In genomic region chr13:73970413-73971055, GRCh38 we compare ENCODE assay signal across 1 cellular context.
TF ChIP-seq lines count a peak whose summit lies in the region.

No MANE protein-coding gene starts in this region.

TF ChIP-seq in HepG2, 621 proteins besides CTCF, POLR2A, EP300 and RAD21:
- TF ChIP-seq ZNF367 (CRISPR knock-in tag; IDR thresholded peaks at IDR 0.05; ENCODE audit: borderline replicate concordance) = no peak
- TF ChIP-seq KDM5B (CRISPR knock-in tag; IDR thresholded peaks at IDR 0.05; ENCODE audit: borderline replicate concordance) = no peak
- no peak for TF ChIP-seq RFX3 (CRISPR knock-in tag; IDR thresholded peaks at IDR 0.05)
- TF ChIP-seq ZNF234 (CRISPR knock-in tag; conservative IDR thresholded peaks at IDR 0.05) = no peak
TF ChIP-seq in HepG2: peak in this region for 0.
